Comparison of ENCODE assay signal across 32 cellular contexts in genomic region chr12:130917607-130918006, GRCh38. TPM values are rescaled to one million over a fixed set of nuclear protein-coding genes. Genes with fewer than 3 reads are reported as not detected.
"Had no signal": no experiment of that assay in that cellular context is flagged by ENCODE, and none has a peak within 500 bp of the region (broad histone marks: within the 10 kb centered on the region; RNA-seq: fewer than 3 reads in every experiment).

No MANE protein-coding gene starts in this region.

- H3K9me3 ChIP-seq: ovary, psoas muscle, right lobe of liver, suprapubic skin, testis, transverse colon, upper lobe of right lung, uterus had no signal

- H3K4me1 ChIP-seq: parathyroid adenoma, psoas muscle, right lobe of liver, uterus had no signal

- H3K27ac Mint-ChIP-seq: naive thymus-derived CD4-positive, alpha-beta T cell; natural killer cell; progenitor cell of endocrine pancreas; stimulated activated memory B cell treated with anti-CD40 and anti-IgM and Interleukin-4, amounts not matched to agents 10 μg/mL and 1 μg/mL and 100 μg/mL, for 72 hours; stimulated activated naive CD8-positive, alpha-beta T cell treated with anti-CD3 and anti-CD28 coated beads, Interleukin-15, amount 100 ng/mL, for 72 hours; type B pancreatic cell had no signal

- H2AFZ ChIP-seq: parathyroid adenoma had no signal

- H3K4me2 ChIP-seq: smooth muscle cell had no signal

- H3K79me2 ChIP-seq: parathyroid adenoma had no signal

- H3K4me3 Mint-ChIP-seq: naive thymus-derived CD4-positive, alpha-beta T cell; natural killer cell; nephron; neural crest cell; stimulated activated memory B cell treated with anti-CD40 and anti-IgM and Interleukin-4, amounts not matched to agents 10 μg/mL and 1 μg/mL and 100 μg/mL, for 72 hours; stimulated activated naive CD8-positive, alpha-beta T cell treated with anti-CD3 and anti-CD28 coated beads, Interleukin-15, amount 100 ng/mL, for 72 hours had no signal

- H3K36me3 ChIP-seq: ovary, right lobe of liver, sigmoid colon, spleen, suprapubic skin, tibial artery, transverse colon, upper lobe of right lung, uterus had no signal

- DNase-seq: naive thymus-derived CD4-positive, alpha-beta T cell; natural killer cell; occipital lobe; ovary; posterior cingulate gyrus; psoas muscle; right cardiac atrium; right lobe of liver; sigmoid colon; spleen; stimulated activated CD4-positive, alpha-beta T cell treated with anti-CD3 and anti-CD28 coated beads, Interleukin-12 subunit alpha, Interleukin-12 subunit beta, amount 100 ng/mL, for 4 hours; stimulated activated CD4-positive, alpha-beta T cell treated with anti-CD3 and anti-CD28 coated beads, Interleukin-1b, Interleukin-23, amount 100 ng/mL, for 48 hours; stimulated activated CD4-positive, alpha-beta T cell treated with anti-CD3 and anti-CD28 coated beads, Interleukin-4, amount 100 ng/mL, for 1 hour; stimulated activated CD4-positive, alpha-beta T cell treated with anti-CD3 and anti-CD28 coated beads, Interleukin-4, amount 100 ng/mL, for 4 hours; stimulated activated CD8-positive, alpha-beta memory T cell treated with anti-CD3 and anti-CD28 coated beads, Interleukin-4, amount 100 ng/mL, for 48 hours; stimulated activated naive CD4-positive, alpha-beta T cell; stimulated activated naive CD8-positive, alpha-beta T cell treated with anti-CD3 and anti-CD28 coated beads, Interleukin-15, amount 100 ng/mL, for 72 hours; stimulated activated naive CD8-positive, alpha-beta T cell treated with anti-CD3 and anti-CD28 coated beads, Interleukin-15, Interleukin-2, amounts not matched to agents 100 U/mL and 50 U/mL, for 24 hours; substantia nigra; testis; tibial artery; transverse colon; upper lobe of right lung; uterus had no signal

- H3K36me3 Mint-ChIP-seq: natural killer cell; stimulated activated memory B cell treated with anti-CD40 and anti-IgM and Interleukin-4, amounts not matched to agents 10 μg/mL and 1 μg/mL and 100 μg/mL, for 72 hours; type B pancreatic cell had no signal

- H3K4me3 ChIP-seq: ovary, psoas muscle, right lobe of liver, sigmoid colon, smooth muscle cell, spleen, suprapubic skin, testis, tibial artery, transverse colon, upper lobe of right lung, uterus had no signal

- ATAC-seq: naive thymus-derived CD4-positive, alpha-beta T cell; natural killer cell; psoas muscle; right cardiac atrium; right lobe of liver; stimulated activated memory B cell treated with anti-CD40 and anti-IgM and Interleukin-4, amounts not matched to agents 10 μg/mL and 1 μg/mL and 100 μg/mL, for 72 hours; stimulated activated naive CD8-positive, alpha-beta T cell treated with anti-CD3 and anti-CD28 coated beads, Interleukin-15, amount 100 ng/mL, for 72 hours; stimulated activated naive CD8-positive, alpha-beta T cell treated with anti-CD3 and anti-CD28 coated beads, Interleukin-15, Interleukin-2, amounts not matched to agents 100 U/mL and 50 U/mL, for 24 hours; upper lobe of right lung had no signal

- H3K27ac ChIP-seq: ovary, parathyroid adenoma, psoas muscle, right lobe of liver, sigmoid colon, spleen, suprapubic skin, testis, tibial artery, transverse colon, upper lobe of right lung, uterus had no signal

- H3K9me3 Mint-ChIP-seq: natural killer cell; neural crest cell; stimulated activated memory B cell treated with anti-CD40 and anti-IgM and Interleukin-4, amounts not matched to agents 10 μg/mL and 1 μg/mL and 100 μg/mL, for 72 hours; stimulated activated naive CD8-positive, alpha-beta T cell treated with anti-CD3 and anti-CD28 coated beads, Interleukin-15, amount 100 ng/mL, for 72 hours; type B pancreatic cell had no signal

- H3K9ac ChIP-seq: parathyroid adenoma had no signal

- H3K4me1 Mint-ChIP-seq: naive thymus-derived CD4-positive, alpha-beta T cell had no signal

- H3K27me3 ChIP-seq: ovary, right lobe of liver, testis, upper lobe of right lung, uterus had no signal

RNA-seq across cellular contexts. Expression of gene ADGRD1, which starts 36.1 kb away (rescaled TPM):
- total RNA-seq: smooth muscle cell had no signal
- polyA plus RNA-seq: naive thymus-derived CD4-positive, alpha-beta T cell had no signal
